10 cellular contexts compared by ENCODE assay signal in the genomic region with DNA sequence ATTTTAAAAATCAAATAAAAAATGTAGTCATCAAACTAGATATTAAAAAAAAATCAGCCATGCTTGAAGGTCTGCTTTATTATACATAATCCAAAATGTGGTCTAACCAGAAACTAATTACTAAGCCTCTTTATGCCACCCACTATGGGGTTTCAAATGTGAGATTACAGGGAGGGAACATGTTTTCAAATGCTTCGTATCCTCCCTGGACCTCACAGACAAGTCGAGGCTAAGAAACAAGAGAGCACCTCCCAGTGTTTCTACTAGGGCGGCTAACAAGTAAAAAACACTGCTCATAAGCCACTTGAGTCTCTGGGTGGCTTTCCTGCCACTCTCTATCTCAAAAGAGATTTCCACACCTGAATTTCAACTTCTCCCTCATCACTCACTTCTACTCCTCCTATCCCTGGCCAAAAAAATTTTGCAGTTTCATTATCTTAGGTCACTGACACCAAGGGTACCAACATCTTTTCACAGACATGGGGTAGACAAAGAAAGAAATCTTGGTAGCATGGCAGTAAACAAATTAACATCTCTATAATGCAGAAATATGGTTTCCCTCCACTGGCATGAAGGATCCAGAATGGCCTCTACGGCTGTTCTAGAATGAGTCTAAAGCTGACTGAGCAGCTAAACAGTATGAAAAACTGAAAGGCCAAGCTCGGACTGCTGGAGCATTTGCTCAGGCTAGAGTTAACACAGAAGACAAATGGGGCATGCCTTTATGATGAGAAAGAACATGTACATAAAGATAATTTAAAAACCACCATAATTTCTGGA. TPM values are rescaled to one million over a fixed set of nuclear protein-coding genes. Genes with fewer than 3 reads are reported as not detected.
DNase-seq lines count a peak whose midpoint lies in the region; ATAC-seq, FAIRE-seq and TF ChIP-seq lines count a peak whose summit lies in the region.
"Had no signal": no experiment of that assay in that cellular context is flagged by ENCODE, and none has a peak within 500 bp of the region (broad histone marks: within the 10 kb centered on the region; RNA-seq: fewer than 3 reads in every experiment).

No MANE protein-coding gene starts in this region.

- FAIRE-seq in islet of Langerhans (lab: Jason Lieb, UNC), result peak; percentile 5

- no peak for DNase-seq in activated CD4-positive, alpha-beta T cell treated with anti-CD3 and anti-CD28 coated beads for 36 hours
- no peak for DNase-seq in activated CD4-positive, alpha-beta T cell treated with anti-CD3 and anti-CD28 coated beads, Interleukin-2, amount 50 U/mL, for 48 hours
- DNase-seq in activated naive CD8-positive, alpha-beta T cell treated with anti-CD3 and anti-CD28 coated beads, Interleukin-2, amount 50 U/mL, for 24 hours, result no peak
- DNase-seq in stimulated activated naive CD8-positive, alpha-beta T cell treated with anti-CD3 and anti-CD28 coated beads, Interleukin-15, amount 100 ng/mL, for 72 hours, result no peak
- DNase-seq in GM13976 (ENCODE audit: low spot score) (no peak), NCI-H524 (lab: John Stamatoyannopoulos, UW) (no peak)
- DNase-seq: dermis blood vessel endothelial cell, GF-D8 had no signal

- POLR2A ChIA-PET in activated CD4-positive, alpha-beta T cell treated with anti-CD3 and anti-CD28 coated beads for 36 hours (lab: Charles Lee), result no interaction called here

- no peaks in the 10 kb centered on the region for H3K9me3 Mint-ChIP-seq in activated CD4-positive, alpha-beta T cell treated with anti-CD3 and anti-CD28 coated beads for 36 hours (ENCODE audit: low read depth)
- no peaks in the 10 kb centered on the region for H3K9me3 Mint-ChIP-seq in activated naive CD8-positive, alpha-beta T cell treated with anti-CD3 and anti-CD28 coated beads, Interleukin-2, amount 50 U/mL, for 24 hours
- no peaks in the 10 kb centered on the region for H3K9me3 Mint-ChIP-seq in stimulated activated naive CD8-positive, alpha-beta T cell treated with anti-CD3 and anti-CD28 coated beads, Interleukin-15, amount 100 ng/mL, for 72 hours

- ATAC-seq in activated CD4-positive, alpha-beta T cell treated with anti-CD3 and anti-CD28 coated beads for 36 hours, result peak; percentile 24
- peak; percentile 51 for ATAC-seq in activated naive CD8-positive, alpha-beta T cell treated with anti-CD3 and anti-CD28 coated beads, Interleukin-2, amount 50 U/mL, for 24 hours
- peak; percentile 82 for ATAC-seq in stimulated activated naive CD8-positive, alpha-beta T cell treated with anti-CD3 and anti-CD28 coated beads, Interleukin-15, amount 100 ng/mL, for 72 hours
- ATAC-seq in HG02885 (IDR thresholded peaks at IDR 0.05; ENCODE audit: poor library complexity, unreplicated experiment), result no peak

- no peak overlapping the region for H3K4me3 Mint-ChIP-seq in activated CD4-positive, alpha-beta T cell treated with anti-CD3 and anti-CD28 coated beads for 36 hours
- no peak overlapping the region for H3K4me3 Mint-ChIP-seq in activated naive CD8-positive, alpha-beta T cell treated with anti-CD3 and anti-CD28 coated beads, Interleukin-2, amount 50 U/mL, for 24 hours
- peak overlapping the region in 1 of 2 donors; percentile 3 for H3K4me3 Mint-ChIP-seq in stimulated activated naive CD8-positive, alpha-beta T cell treated with anti-CD3 and anti-CD28 coated beads, Interleukin-15, amount 100 ng/mL, for 72 hours

- peaks cover 46% of the 10 kb centered on the region for H3K4me1 Mint-ChIP-seq in activated CD4-positive, alpha-beta T cell treated with anti-CD3 and anti-CD28 coated beads for 36 hours
- peaks cover 49% of the 10 kb centered on the region for H3K4me1 Mint-ChIP-seq in activated naive CD8-positive, alpha-beta T cell treated with anti-CD3 and anti-CD28 coated beads, Interleukin-2, amount 50 U/mL, for 24 hours
- peaks cover 51% of the 10 kb centered on the region for H3K4me1 Mint-ChIP-seq in stimulated activated naive CD8-positive, alpha-beta T cell treated with anti-CD3 and anti-CD28 coated beads, Interleukin-15, amount 100 ng/mL, for 72 hours

- in situ Hi-C loops in GM13976 (cut with MboI; ENCODE audit: low sequenced_read_pairs, unreplicated experiment), result no loop called here

- TF ChIP-seq CTCF in GM13976 (IDR thresholded peaks at IDR 0.05; ENCODE audit: borderline replicate concordance, control extremely low read depth, extremely low read depth, insufficient read depth, missing control alignments), result no peak

- H3K27me3 Mint-ChIP-seq in activated CD4-positive, alpha-beta T cell treated with anti-CD3 and anti-CD28 coated beads for 36 hours, result no peaks in the 10 kb centered on the region
- no peaks in the 10 kb centered on the region for H3K27me3 Mint-ChIP-seq in activated naive CD8-positive, alpha-beta T cell treated with anti-CD3 and anti-CD28 coated beads, Interleukin-2, amount 50 U/mL, for 24 hours
- H3K27me3 Mint-ChIP-seq in stimulated activated naive CD8-positive, alpha-beta T cell treated with anti-CD3 and anti-CD28 coated beads, Interleukin-15, amount 100 ng/mL, for 72 hours, result no peaks in the 10 kb centered on the region

- CTCF ChIA-PET in activated CD4-positive, alpha-beta T cell treated with anti-CD3 and anti-CD28 coated beads for 36 hours (lab: Charles Lee), result interaction anchor here (0.6 to 1.6 kb wide), 5 partner anchors 9 to 978 kb away, joined by 3 to 6 read pairs (median 3); no protein-coding TSS in a partner anchor

- intact Hi-C loops in activated CD4-positive, alpha-beta T cell treated with anti-CD3 and anti-CD28 coated beads for 36 hours (cut with DNase I, micrococcal nuclease), result loop anchor here in 1 of 2 experiments (5.0 kb wide), 1 partner anchor 49 kb away; a partner anchor contains a TSS

- peak overlapping the region; percentile 68 for H3K27ac Mint-ChIP-seq in activated CD4-positive, alpha-beta T cell treated with anti-CD3 and anti-CD28 coated beads for 36 hours
- H3K27ac Mint-ChIP-seq in activated naive CD8-positive, alpha-beta T cell treated with anti-CD3 and anti-CD28 coated beads, Interleukin-2, amount 50 U/mL, for 24 hours, result peak overlapping the region; percentile 78
- H3K27ac Mint-ChIP-seq in stimulated activated naive CD8-positive, alpha-beta T cell treated with anti-CD3 and anti-CD28 coated beads, Interleukin-15, amount 100 ng/mL, for 72 hours, result peak overlapping the region; percentile 56 to 70

- peaks cover 29% of the 10 kb centered on the region for H3K36me3 Mint-ChIP-seq in activated CD4-positive, alpha-beta T cell treated with anti-CD3 and anti-CD28 coated beads for 36 hours (ENCODE audit: low read depth)
- H3K36me3 Mint-ChIP-seq in activated naive CD8-positive, alpha-beta T cell treated with anti-CD3 and anti-CD28 coated beads, Interleukin-2, amount 50 U/mL, for 24 hours (ENCODE audit: low read depth), result peaks cover 50% of the 10 kb centered on the region

RNA-seq across cellular contexts. Expression of a gene that starts 50.9 kb away (rescaled TPM):
- 100 to 1,000 TPM in 1 of 2 experiments, 10 to 100 TPM in 1; 96.5 to 111 TPM for total RNA-seq in activated CD4-positive, alpha-beta T cell treated with anti-CD3 and anti-CD28 coated beads for 36 hours
